Comparison of ENCODE assay signal across 18 cellular contexts in the genomic region with DNA sequence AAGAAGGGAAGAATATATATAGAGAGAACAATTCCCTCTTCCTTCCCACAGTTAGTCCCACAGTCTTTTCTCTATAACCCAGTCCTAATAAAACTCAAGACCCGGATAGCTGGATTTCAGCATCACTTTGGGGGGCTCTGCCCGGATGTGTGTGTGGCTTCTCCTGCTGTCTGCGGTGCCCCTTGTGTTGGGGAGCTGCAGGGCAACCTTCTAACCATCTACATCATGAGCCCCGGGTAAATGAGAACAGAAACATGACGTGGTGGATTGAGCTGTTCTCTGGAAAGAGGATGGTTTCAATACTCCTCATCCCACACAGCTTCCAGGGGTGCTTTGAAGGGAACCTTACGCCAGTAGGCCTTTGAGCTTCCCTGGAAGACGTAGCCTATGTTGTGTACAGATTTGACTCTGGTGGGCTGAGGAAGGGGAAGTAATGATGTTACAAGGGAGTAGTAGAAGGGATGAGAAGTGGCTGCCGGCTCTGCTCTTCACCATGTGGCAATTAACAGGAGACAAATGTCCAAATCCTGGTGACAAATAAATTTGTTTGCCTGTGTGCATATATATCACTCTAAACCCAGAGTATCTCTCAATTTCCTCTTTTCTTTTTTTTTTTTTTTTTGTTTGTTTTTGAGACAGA.
"Had no signal": no experiment of that assay in that cellular context is flagged by ENCODE, and none has a peak within 500 bp of the region (broad histone marks: within the 10 kb centered on the region; RNA-seq: fewer than 3 reads in every experiment).

No MANE protein-coding gene starts in this region.

- H3K36me3 Mint-ChIP-seq: activated CD4-positive, alpha-beta memory T cell treated with anti-CD3 and anti-CD28 coated beads for 36 hours; activated CD8-positive, alpha-beta memory T cell treated with anti-CD3 and anti-CD28 coated beads, Interleukin-2, amount 10 ng/mL, durations not matched to agents 7 days and 5 days; activated naive CD4-positive, alpha-beta T cell treated with anti-CD3 and anti-CD28 coated beads, Interleukin-2, amount 10 ng/mL, durations not matched to agents 7 days and 5 days; naive B cell; neural progenitor cell had no signal

- H3K27me3 Mint-ChIP-seq: activated CD4-positive, alpha-beta T cell treated with anti-CD3 and anti-CD28 coated beads for 36 hours had no signal

- H3K4me1 ChIP-seq: neural progenitor cell, sigmoid colon, spleen, uterus had no signal

- ATAC-seq: activated CD4-positive, alpha-beta T cell treated with anti-CD3 and anti-CD28 coated beads for 36 hours; activated CD8-positive, alpha-beta memory T cell treated with anti-CD3 and anti-CD28 coated beads, Interleukin-2, amount 10 ng/mL, durations not matched to agents 7 days and 5 days had no signal

- H3K9me3 Mint-ChIP-seq: activated CD4-positive, alpha-beta memory T cell treated with anti-CD3 and anti-CD28 coated beads for 36 hours; activated naive CD4-positive, alpha-beta T cell treated with anti-CD3 and anti-CD28 coated beads, Interleukin-2, amount 10 ng/mL, durations not matched to agents 7 days and 5 days; activated T-helper 2 cell treated with anti-CD3 and anti-CD28 coated beads, Interferon-gamma antibody, Interleukin-2, Interleukin-4, amounts not matched to agents 10 μg/mL and 5 μg/mL and 100 μg/mL, durations not matched to agents 14 hours and 24 hours and 36 hours; naive B cell; neural progenitor cell had no signal

- H3K4me3 ChIP-seq: cardiac muscle cell, lung, neural progenitor cell, ovary, sigmoid colon, spleen, thyroid gland, uterus had no signal

- H2AFZ ChIP-seq: neural progenitor cell had no signal

- H3K9ac ChIP-seq: neural progenitor cell had no signal

- DNase-seq: activated CD4-positive, alpha-beta memory T cell treated with anti-CD3 and anti-CD28 coated beads for 36 hours; activated CD4-positive, alpha-beta T cell treated with anti-CD3 and anti-CD28 coated beads for 36 hours; activated CD8-positive, alpha-beta memory T cell treated with anti-CD3 and anti-CD28 coated beads, Interleukin-2, amount 10 ng/mL, durations not matched to agents 7 days and 5 days; activated naive CD4-positive, alpha-beta T cell treated with anti-CD3 and anti-CD28 coated beads, Interleukin-2, amount 10 ng/mL, durations not matched to agents 7 days and 5 days; activated T-cell treated with anti-CD3 and anti-CD28 coated beads, Interleukin-2, amount 50 U/mL, for 1 hour; islet precursor cell; naive B cell; ovary; sigmoid colon; spleen; stimulated activated CD4-positive, alpha-beta T cell treated with anti-CD3 and anti-CD28 coated beads, Interleukin-1b, Interleukin-23, amount 100 ng/mL, for 48 hours; thyroid gland; uterus had no signal

- H3K4me2 ChIP-seq: neural progenitor cell had no signal

- H3K4me3 Mint-ChIP-seq: activated CD4-positive, alpha-beta memory T cell treated with anti-CD3 and anti-CD28 coated beads for 36 hours; activated CD4-positive, alpha-beta T cell treated with anti-CD3 and anti-CD28 coated beads for 36 hours; activated CD8-positive, alpha-beta memory T cell treated with anti-CD3 and anti-CD28 coated beads, Interleukin-2, amount 10 ng/mL, durations not matched to agents 7 days and 5 days; activated naive CD4-positive, alpha-beta T cell treated with anti-CD3 and anti-CD28 coated beads, Interleukin-2, amount 10 ng/mL, durations not matched to agents 7 days and 5 days; naive B cell; neural progenitor cell had no signal

- H3K27me3 ChIP-seq: neural progenitor cell, ovary, sigmoid colon, spleen, thyroid gland, uterus had no signal

- H3K36me3 ChIP-seq: cardiac muscle cell, neural progenitor cell, ovary, sigmoid colon, spleen, thyroid gland, uterus had no signal

- H3K9me3 ChIP-seq: ovary, sigmoid colon, spleen, thyroid gland, uterus had no signal

- H3K27ac ChIP-seq: cardiac muscle cell, neural progenitor cell, ovary, sigmoid colon, spleen, thyroid gland, uterus, VCaP had no signal

- H3K4me1 Mint-ChIP-seq: activated CD4-positive, alpha-beta T cell treated with anti-CD3 and anti-CD28 coated beads for 36 hours; activated CD8-positive, alpha-beta memory T cell treated with anti-CD3 and anti-CD28 coated beads, Interleukin-2, amount 10 ng/mL, durations not matched to agents 7 days and 5 days; activated naive CD4-positive, alpha-beta T cell treated with anti-CD3 and anti-CD28 coated beads, Interleukin-2, amount 10 ng/mL, durations not matched to agents 7 days and 5 days; neural progenitor cell had no signal

- H3K27ac Mint-ChIP-seq: activated CD4-positive, alpha-beta memory T cell treated with anti-CD3 and anti-CD28 coated beads for 36 hours; activated CD4-positive, alpha-beta T cell treated with anti-CD3 and anti-CD28 coated beads for 36 hours; activated CD8-positive, alpha-beta memory T cell treated with anti-CD3 and anti-CD28 coated beads, Interleukin-2, amount 10 ng/mL, durations not matched to agents 7 days and 5 days; activated naive CD4-positive, alpha-beta T cell treated with anti-CD3 and anti-CD28 coated beads, Interleukin-2, amount 10 ng/mL, durations not matched to agents 7 days and 5 days; activated T-helper 2 cell treated with anti-CD3 and anti-CD28 coated beads, Interferon-gamma antibody, Interleukin-2, Interleukin-4, amounts not matched to agents 10 μg/mL and 5 μg/mL and 100 μg/mL, durations not matched to agents 14 hours and 24 hours and 36 hours; naive B cell; neural progenitor cell had no signal
